Comparison of ENCODE assay signal across 1 cellular context in the genomic region with DNA sequence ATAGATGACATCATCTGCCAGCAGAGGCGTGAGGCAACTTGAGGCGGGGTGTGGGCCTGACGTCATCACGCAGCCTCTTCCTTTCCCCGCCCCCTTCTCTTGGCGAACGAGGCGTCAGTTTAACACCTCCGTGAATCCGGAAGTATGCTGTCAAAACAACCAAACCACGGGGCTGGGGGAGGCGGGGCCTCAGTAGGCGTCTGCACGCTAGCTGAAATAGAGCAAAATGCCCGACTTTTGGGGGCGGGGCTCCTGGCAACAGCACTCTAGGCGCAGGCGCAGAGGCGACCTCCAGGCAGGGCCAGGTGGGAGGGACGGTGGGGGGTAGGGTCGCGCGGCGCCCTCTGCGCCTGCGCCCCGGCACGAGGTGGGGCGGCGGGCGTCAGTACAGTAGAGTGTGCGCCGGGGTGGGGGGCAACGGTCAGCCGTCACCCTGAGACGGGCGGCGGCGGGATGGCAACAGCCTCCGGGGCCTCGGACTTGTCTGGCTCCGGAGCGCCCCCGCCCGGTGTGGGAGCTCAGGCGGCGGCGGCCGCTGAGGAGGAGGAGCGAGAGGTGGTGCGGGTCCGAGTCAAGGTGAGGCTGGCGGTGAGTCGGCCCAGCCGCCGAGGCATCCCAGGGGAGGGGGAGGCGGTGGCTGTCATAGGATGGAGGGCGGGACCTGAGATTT.
TF ChIP-seq lines count a peak whose summit lies in the region.

A gene with protein sequence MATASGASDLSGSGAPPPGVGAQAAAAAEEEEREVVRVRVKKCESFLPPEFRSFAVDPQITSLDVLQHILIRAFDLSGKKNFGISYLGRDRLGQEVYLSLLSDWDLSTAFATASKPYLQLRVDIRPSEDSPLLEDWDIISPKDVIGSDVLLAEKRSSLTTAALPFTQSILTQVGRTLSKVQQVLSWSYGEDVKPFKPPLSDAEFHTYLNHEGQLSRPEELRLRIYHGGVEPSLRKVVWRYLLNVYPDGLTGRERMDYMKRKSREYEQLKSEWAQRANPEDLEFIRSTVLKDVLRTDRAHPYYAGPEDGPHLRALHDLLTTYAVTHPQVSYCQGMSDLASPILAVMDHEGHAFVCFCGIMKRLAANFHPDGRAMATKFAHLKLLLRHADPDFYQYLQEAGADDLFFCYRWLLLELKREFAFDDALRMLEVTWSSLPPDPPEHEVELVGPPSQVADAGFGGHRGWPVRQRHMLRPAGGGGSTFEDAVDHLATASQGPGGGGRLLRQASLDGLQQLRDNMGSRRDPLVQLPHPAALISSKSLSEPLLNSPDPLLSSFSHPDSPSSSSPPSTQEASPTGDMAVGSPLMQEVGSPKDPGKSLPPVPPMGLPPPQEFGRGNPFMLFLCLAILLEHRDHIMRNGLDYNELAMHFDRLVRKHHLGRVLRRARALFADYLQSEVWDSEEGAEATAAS (plus strand): TSS at position 370 of the 670 bp plus-strand sequence. CDS start 84 bp downstream, at position 454.

TF ChIP-seq in HEK293, 187 proteins besides CTCF, POLR2A, EP300 and RAD21 (continued from another document and continues in another):
- TF ChIP-seq, protein P1, sequence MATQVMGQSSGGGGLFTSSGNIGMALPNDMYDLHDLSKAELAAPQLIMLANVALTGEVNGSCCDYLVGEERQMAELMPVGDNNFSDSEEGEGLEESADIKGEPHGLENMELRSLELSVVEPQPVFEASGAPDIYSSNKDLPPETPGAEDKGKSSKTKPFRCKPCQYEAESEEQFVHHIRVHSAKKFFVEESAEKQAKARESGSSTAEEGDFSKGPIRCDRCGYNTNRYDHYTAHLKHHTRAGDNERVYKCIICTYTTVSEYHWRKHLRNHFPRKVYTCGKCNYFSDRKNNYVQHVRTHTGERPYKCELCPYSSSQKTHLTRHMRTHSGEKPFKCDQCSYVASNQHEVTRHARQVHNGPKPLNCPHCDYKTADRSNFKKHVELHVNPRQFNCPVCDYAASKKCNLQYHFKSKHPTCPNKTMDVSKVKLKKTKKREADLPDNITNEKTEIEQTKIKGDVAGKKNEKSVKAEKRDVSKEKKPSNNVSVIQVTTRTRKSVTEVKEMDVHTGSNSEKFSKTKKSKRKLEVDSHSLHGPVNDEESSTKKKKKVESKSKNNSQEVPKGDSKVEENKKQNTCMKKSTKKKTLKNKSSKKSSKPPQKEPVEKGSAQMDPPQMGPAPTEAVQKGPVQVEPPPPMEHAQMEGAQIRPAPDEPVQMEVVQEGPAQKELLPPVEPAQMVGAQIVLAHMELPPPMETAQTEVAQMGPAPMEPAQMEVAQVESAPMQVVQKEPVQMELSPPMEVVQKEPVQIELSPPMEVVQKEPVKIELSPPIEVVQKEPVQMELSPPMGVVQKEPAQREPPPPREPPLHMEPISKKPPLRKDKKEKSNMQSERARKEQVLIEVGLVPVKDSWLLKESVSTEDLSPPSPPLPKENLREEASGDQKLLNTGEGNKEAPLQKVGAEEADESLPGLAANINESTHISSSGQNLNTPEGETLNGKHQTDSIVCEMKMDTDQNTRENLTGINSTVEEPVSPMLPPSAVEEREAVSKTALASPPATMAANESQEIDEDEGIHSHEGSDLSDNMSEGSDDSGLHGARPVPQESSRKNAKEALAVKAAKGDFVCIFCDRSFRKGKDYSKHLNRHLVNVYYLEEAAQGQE (tag by site-specific recombination; IDR thresholded peaks at IDR 0.05): no peak
- TF ChIP-seq, protein P2, sequence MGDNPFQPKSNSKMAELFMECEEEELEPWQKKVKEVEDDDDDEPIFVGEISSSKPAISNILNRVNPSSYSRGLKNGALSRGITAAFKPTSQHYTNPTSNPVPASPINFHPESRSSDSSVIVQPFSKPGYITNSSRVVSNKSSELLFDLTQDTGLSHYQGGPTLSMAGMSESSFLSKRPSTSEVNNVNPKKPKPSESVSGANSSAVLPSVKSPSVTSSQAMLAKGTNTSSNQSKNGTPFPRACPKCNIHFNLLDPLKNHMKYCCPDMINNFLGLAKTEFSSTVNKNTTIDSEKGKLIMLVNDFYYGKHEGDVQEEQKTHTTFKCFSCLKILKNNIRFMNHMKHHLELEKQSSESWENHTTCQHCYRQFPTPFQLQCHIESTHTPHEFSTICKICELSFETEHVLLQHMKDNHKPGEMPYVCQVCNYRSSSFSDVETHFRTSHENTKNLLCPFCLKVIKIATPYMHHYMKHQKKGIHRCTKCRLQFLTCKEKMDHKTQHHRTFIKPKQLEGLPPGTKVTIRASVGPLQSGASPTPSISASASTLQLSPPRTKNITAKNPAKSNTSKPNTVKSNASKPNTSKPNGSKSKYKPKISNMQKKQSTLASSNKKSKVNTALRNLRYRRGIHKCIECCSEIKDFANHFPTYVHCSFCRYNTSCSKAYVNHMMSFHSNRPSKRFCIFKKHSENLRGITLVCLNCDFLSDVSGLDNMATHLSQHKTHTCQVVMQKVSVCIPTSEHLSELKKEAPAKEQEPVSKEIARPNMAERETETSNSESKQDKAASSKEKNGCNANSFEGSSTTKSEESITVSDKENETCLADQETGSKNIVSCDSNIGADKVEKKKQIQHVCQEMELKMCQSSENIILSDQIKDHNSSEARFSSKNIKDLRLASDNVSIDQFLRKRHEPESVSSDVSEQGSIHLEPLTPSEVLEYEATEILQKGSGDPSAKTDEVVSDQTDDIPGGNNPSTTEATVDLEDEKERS (tag by site-specific recombination; IDR thresholded peaks at IDR 0.05): no peak
- TF ChIP-seq, protein P3, sequence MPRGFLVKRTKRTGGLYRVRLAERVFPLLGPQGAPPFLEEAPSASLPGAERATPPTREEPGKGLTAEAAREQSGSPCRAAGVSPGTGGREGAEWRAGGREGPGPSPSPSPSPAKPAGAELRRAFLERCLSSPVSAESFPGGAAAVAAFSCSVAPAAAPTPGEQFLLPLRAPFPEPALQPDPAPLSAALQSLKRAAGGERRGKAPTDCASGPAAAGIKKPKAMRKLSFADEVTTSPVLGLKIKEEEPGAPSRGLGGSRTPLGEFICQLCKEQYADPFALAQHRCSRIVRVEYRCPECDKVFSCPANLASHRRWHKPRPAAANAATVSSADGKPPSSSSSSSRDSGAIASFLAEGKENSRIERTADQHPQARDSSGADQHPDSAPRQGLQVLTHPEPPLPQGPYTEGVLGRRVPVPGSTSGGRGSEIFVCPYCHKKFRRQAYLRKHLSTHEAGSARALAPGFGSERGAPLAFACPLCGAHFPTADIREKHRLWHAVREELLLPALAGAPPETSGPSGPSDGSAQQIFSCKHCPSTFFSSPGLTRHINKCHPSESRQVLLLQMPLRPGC (tag by site-specific recombination; IDR thresholded peaks at IDR 0.05): peak; percentile 17; the same call in 1 of the 2 replicates
- TF ChIP-seq ZNF324 (tag by site-specific recombination; IDR thresholded peaks at IDR 0.05) (peak; percentile 52), ZNF529 (tag by site-specific recombination; IDR thresholded peaks at IDR 0.05; ENCODE audit: insufficient replicate concordance) (no peak), GLIS1 (tag by site-specific recombination; IDR thresholded peaks at IDR 0.05) (peak; percentile 72), ZNF76 (tag by site-specific recombination; IDR thresholded peaks at IDR 0.05; ENCODE audit: borderline replicate concordance, low read depth) (peak; percentile 73; the same call in 1 of the 2 replicates), ZNF341 (tag by site-specific recombination; IDR thresholded peaks at IDR 0.05; ENCODE audit: low read depth) (peak; percentile 66), BCL11B (tag by site-specific recombination; IDR thresholded peaks at IDR 0.05; ENCODE audit: low read depth) (0 out of 2 replicates have a peak, but pooled peaks have one; percentile 42), ZBTB21 (tag by site-specific recombination; IDR thresholded peaks at IDR 0.05) (peak; percentile 99), OSR2 (tag by site-specific recombination; IDR thresholded peaks at IDR 0.05) (0 out of 2 replicates have a peak, but pooled peaks have one; percentile 10), ZNF394 (tag by site-specific recombination; IDR thresholded peaks at IDR 0.05; ENCODE audit: borderline replicate concordance) (peak; percentile 34; the same call in 1 of the 2 replicates), SP3 (tag by site-specific recombination; IDR thresholded peaks at IDR 0.05) (peak; percentile 74), ZNF175 (tag by site-specific recombination; IDR thresholded peaks at IDR 0.05) (no peak), KLF16 (tag by site-specific recombination; IDR thresholded peaks at IDR 0.05) (peak; percentile 71), ZNF843 (tag by site-specific recombination; IDR thresholded peaks at IDR 0.05) (peak; percentile 18; the same call in 1 of the 2 replicates), ZNF223 (tag by site-specific recombination; IDR thresholded peaks at IDR 0.05) (peak; percentile 100), ZEB2 (tag by site-specific recombination; IDR thresholded peaks at IDR 0.05) (peak; percentile 76; the same call in 1 of the 2 replicates)
- TF ChIP-seq, protein P4, sequence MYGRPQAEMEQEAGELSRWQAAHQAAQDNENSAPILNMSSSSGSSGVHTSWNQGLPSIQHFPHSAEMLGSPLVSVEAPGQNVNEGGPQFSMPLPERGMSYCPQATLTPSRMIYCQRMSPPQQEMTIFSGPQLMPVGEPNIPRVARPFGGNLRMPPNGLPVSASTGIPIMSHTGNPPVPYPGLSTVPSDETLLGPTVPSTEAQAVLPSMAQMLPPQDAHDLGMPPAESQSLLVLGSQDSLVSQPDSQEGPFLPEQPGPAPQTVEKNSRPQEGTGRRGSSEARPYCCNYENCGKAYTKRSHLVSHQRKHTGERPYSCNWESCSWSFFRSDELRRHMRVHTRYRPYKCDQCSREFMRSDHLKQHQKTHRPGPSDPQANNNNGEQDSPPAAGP (tag by site-specific recombination; IDR thresholded peaks at IDR 0.05): peak; percentile 36; the same call in 1 of the 2 replicates
- TF ChIP-seq, protein P5, sequence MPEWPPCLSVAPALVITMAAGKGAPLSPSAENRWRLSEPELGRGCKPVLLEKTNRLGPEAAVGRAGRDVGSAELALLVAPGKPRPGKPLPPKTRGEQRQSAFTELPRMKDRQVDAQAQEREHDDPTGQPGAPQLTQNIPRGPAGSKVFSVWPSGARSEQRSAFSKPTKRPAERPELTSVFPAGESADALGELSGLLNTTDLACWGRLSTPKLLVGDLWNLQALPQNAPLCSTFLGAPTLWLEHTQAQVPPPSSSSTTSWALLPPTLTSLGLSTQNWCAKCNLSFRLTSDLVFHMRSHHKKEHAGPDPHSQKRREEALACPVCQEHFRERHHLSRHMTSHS (tag by site-specific recombination; IDR thresholded peaks at IDR 0.05): no peak
- TF ChIP-seq, protein P6, sequence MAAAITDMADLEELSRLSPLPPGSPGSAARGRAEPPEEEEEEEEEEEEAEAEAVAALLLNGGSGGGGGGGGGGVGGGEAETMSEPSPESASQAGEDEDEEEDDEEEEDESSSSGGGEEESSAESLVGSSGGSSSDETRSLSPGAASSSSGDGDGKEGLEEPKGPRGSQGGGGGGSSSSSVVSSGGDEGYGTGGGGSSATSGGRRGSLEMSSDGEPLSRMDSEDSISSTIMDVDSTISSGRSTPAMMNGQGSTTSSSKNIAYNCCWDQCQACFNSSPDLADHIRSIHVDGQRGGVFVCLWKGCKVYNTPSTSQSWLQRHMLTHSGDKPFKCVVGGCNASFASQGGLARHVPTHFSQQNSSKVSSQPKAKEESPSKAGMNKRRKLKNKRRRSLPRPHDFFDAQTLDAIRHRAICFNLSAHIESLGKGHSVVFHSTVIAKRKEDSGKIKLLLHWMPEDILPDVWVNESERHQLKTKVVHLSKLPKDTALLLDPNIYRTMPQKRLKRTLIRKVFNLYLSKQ (tag by site-specific recombination; IDR thresholded peaks at IDR 0.05; ENCODE audit: borderline replicate concordance): no peak
- TF ChIP-seq, protein P7, sequence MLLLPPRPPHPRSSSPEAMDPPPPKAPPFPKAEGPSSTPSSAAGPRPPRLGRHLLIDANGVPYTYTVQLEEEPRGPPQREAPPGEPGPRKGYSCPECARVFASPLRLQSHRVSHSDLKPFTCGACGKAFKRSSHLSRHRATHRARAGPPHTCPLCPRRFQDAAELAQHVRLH (tag by site-specific recombination; IDR thresholded peaks at IDR 0.05): 0 out of 2 replicates have a peak, but pooled peaks have one; percentile 10
- TF ChIP-seq, protein P8, sequence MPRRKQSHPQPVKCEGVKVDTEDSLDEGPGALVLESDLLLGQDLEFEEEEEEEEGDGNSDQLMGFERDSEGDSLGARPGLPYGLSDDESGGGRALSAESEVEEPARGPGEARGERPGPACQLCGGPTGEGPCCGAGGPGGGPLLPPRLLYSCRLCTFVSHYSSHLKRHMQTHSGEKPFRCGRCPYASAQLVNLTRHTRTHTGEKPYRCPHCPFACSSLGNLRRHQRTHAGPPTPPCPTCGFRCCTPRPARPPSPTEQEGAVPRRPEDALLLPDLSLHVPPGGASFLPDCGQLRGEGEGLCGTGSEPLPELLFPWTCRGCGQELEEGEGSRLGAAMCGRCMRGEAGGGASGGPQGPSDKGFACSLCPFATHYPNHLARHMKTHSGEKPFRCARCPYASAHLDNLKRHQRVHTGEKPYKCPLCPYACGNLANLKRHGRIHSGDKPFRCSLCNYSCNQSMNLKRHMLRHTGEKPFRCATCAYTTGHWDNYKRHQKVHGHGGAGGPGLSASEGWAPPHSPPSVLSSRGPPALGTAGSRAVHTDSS (tag by site-specific recombination; IDR thresholded peaks at IDR 0.05): peak; percentile 27; the same call in 1 of the 2 replicates
- TF ChIP-seq, protein P9, sequence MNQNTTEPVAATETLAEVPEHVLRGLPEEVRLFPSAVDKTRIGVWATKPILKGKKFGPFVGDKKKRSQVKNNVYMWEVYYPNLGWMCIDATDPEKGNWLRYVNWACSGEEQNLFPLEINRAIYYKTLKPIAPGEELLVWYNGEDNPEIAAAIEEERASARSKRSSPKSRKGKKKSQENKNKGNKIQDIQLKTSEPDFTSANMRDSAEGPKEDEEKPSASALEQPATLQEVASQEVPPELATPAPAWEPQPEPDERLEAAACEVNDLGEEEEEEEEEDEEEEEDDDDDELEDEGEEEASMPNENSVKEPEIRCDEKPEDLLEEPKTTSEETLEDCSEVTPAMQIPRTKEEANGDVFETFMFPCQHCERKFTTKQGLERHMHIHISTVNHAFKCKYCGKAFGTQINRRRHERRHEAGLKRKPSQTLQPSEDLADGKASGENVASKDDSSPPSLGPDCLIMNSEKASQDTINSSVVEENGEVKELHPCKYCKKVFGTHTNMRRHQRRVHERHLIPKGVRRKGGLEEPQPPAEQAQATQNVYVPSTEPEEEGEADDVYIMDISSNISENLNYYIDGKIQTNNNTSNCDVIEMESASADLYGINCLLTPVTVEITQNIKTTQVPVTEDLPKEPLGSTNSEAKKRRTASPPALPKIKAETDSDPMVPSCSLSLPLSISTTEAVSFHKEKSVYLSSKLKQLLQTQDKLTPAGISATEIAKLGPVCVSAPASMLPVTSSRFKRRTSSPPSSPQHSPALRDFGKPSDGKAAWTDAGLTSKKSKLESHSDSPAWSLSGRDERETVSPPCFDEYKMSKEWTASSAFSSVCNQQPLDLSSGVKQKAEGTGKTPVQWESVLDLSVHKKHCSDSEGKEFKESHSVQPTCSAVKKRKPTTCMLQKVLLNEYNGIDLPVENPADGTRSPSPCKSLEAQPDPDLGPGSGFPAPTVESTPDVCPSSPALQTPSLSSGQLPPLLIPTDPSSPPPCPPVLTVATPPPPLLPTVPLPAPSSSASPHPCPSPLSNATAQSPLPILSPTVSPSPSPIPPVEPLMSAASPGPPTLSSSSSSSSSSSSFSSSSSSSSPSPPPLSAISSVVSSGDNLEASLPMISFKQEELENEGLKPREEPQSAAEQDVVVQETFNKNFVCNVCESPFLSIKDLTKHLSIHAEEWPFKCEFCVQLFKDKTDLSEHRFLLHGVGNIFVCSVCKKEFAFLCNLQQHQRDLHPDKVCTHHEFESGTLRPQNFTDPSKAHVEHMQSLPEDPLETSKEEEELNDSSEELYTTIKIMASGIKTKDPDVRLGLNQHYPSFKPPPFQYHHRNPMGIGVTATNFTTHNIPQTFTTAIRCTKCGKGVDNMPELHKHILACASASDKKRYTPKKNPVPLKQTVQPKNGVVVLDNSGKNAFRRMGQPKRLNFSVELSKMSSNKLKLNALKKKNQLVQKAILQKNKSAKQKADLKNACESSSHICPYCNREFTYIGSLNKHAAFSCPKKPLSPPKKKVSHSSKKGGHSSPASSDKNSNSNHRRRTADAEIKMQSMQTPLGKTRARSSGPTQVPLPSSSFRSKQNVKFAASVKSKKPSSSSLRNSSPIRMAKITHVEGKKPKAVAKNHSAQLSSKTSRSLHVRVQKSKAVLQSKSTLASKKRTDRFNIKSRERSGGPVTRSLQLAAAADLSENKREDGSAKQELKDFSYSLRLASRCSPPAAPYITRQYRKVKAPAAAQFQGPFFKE (tag by site-specific recombination; IDR thresholded peaks at IDR 0.05; ENCODE audit: borderline replicate concordance): no peak
